25 cellular contexts compared by ENCODE assay signal in genomic region chr9:137397675-137398423, GRCh38. TPM values are rescaled to one million over a fixed set of nuclear protein-coding genes. Genes with fewer than 3 reads are reported as not detected.
A peak's percentile ranks its signal among the peaks of the same experiment; 100 is the strongest.
DNase-seq lines count a peak whose midpoint lies in the region; ATAC-seq lines count a peak whose summit lies in the region.
"Had no signal": no experiment of that assay in that cellular context is flagged by ENCODE, and none has a peak within 500 bp of the region (broad histone marks: within the 10 kb centered on the region; RNA-seq: fewer than 3 reads in every experiment).

No MANE protein-coding gene starts in this region.

- H3K9me3 Mint-ChIP-seq in activated naive CD8-positive, alpha-beta T cell (ENCODE audit: low read depth): no peaks in the 10 kb centered on the region
- H3K9me3 Mint-ChIP-seq: CD8-positive, alpha-beta T cell had no signal

- H3K4me1 Mint-ChIP-seq in activated naive CD8-positive, alpha-beta T cell (ENCODE audit: low read depth): peaks cover 11% of the 10 kb centered on the region

- H3K4me3 ChIP-seq in H7 (ENCODE audit: insufficient read depth, low read depth, low read length): no peak overlapping the region
- H3K4me3 ChIP-seq: mucosa of descending colon, psoas muscle, thyroid gland had no signal

- no peak for ATAC-seq in GM21381 (IDR thresholded peaks at IDR 0.05; ENCODE audit: unreplicated experiment)
- ATAC-seq: CD8-positive, alpha-beta T cell; mucosa of descending colon; psoas muscle had no signal

- peak; percentile 15 for DNase-seq in activated T-cell treated with anti-CD3 and anti-CD28 coated beads for 24 hours (ENCODE audit: low read depth)
- no peak for DNase-seq in activated T-cell treated with anti-CD3 and anti-CD28 coated beads for 4 hours
- DNase-seq in H7: peak; percentile 57
- peak; percentile 35 to 37 for DNase-seq in stimulated activated CD4-positive, alpha-beta T cell treated with anti-CD3 and anti-CD28 coated beads, Interleukin-4, amount 100 ng/mL, for 48 hours (ENCODE audit: low read depth in 2 of 2)
- DNase-seq in SKM-1 treated with dmso at 0.1 percent for 144 hours (lab: John Stamatoyannopoulos, UW; ENCODE audit: unreplicated experiment): no peak
- no peak for DNase-seq in SW480 (ENCODE audit: low spot score)
- DNase-seq: activated effector memory CD4-positive, alpha-beta T cell treated with Interleukin-2 at 50 U/mL for 16 hours; aorta; CD8-positive, alpha-beta T cell; central memory CD4-positive, alpha-beta T cell; GDM1; GOT3; hippocampal formation; MM.1S; NCI-H1436 treated with DMSO at 0.1 percent for 48 hours; NCI-H2171 treated with DMSO at 0.1 percent for 48 hours; NCI-H526 treated with DMSO at 0.1 percent for 48 hours; thyroid gland had no signal

- H3K27ac Mint-ChIP-seq in activated naive CD8-positive, alpha-beta T cell: peak overlapping the region; percentile 9
- H3K27ac Mint-ChIP-seq: CD8-positive, alpha-beta T cell had no signal

- H3K27me3 ChIP-seq in H7 (ENCODE audit: control insufficient read depth, insufficient read depth, low read length): no peaks in the 10 kb centered on the region
- H3K27me3 ChIP-seq: thyroid gland had no signal

- H3K36me3 ChIP-seq in H7 (replicated peaks; ENCODE audit: control insufficient read depth, insufficient read depth, low read length): no peaks in the 10 kb centered on the region
- H3K36me3 ChIP-seq: thyroid gland had no signal

- H3K27me3 Mint-ChIP-seq in activated naive CD8-positive, alpha-beta T cell: no peaks in the 10 kb centered on the region

- H3K36me3 Mint-ChIP-seq in activated naive CD8-positive, alpha-beta T cell: peaks cover 13% of the 10 kb centered on the region

- H3K4me3 Mint-ChIP-seq in activated naive CD8-positive, alpha-beta T cell: no peak overlapping the region
- H3K4me3 Mint-ChIP-seq: CD8-positive, alpha-beta T cell had no signal

RNA-seq across cellular contexts. Expression of gene EXD3, which starts 25.1 kb away (rescaled TPM):
- 7.0 and 15.7 TPM in 2 replicates for total RNA-seq in H7 (2014; rRNA removed; shearing (Covaris generic))

RNA-seq across cellular contexts. Expression of gene NOXA1, which starts 25.3 kb away (rescaled TPM):
- total RNA-seq in H7 (2014; rRNA removed; shearing (Covaris generic)): 0.78 and 1.0 TPM in 2 replicates

RNA-seq across cellular contexts. Expression of gene ENTPD8, which starts 43.3 kb away (rescaled TPM):
- total RNA-seq in H7 (2014; rRNA removed; shearing (Covaris generic)): 0.55 and 0.76 TPM in 2 replicates
- total RNA-seq: aorta; CD8-positive, alpha-beta T cell; frontal cortex; lower leg skin; psoas muscle; skeletal muscle tissue had no signal

Comparison
In these comparisons a context has a peak if more than half of its experiments do, and no peak if none do; other contexts are left out.
1. DNase-seq: peak in activated T-cell treated with anti-CD3 and anti-CD28 coated beads for 24 hours (single experiment), H7 (single experiment) and stimulated activated CD4-positive, alpha-beta T cell treated with anti-CD3 and anti-CD28 coated beads, Interleukin-4, amount 100 ng/mL, for 48 hours (2 of 2); none in activated T-cell treated with anti-CD3 and anti-CD28 coated beads for 4 hours (single experiment), SKM-1 treated with dmso at 0.1 percent for 144 hours (single experiment) and SW480 (single experiment).